ENCODE assay signal across 9 cellular contexts in genomic region chr3:70090322-70090913, GRCh38.
DNase-seq lines count a peak whose midpoint lies in the region; TF ChIP-seq lines count a peak whose summit lies in the region.
"Had no signal": no experiment of that assay in that cellular context is flagged by ENCODE, and none has a peak within 500 bp of the region (broad histone marks: within the 10 kb centered on the region; RNA-seq: fewer than 3 reads in every experiment).

No MANE protein-coding gene starts in this region.

- intact Hi-C loops in lower leg skin (cut with DNase I; ENCODE audit: low total_unique reads): no loop called here

- H3K4me1 Mint-ChIP-seq in brain: no peaks in the 10 kb centered on the region

- peaks cover 11% of the 10 kb centered on the region for H3K27me3 Mint-ChIP-seq in brain

- H3K4me3 Mint-ChIP-seq in brain: no peak overlapping the region

- 6 to 11% methylated on average over 3 of the region's 3 CpGs for WGBS in lower leg skin, 2 donors

- H3K27ac Mint-ChIP-seq in brain: no peak overlapping the region

- no peaks in the 10 kb centered on the region for H3K9me3 Mint-ChIP-seq in brain

- H3K4me3 ChIP-seq in lower leg skin (ENCODE audit: low read depth, poor library complexity, severe bottlenecking): no peak overlapping the region
- H3K4me3 ChIP-seq: skin epidermis had no signal

- TF ChIP-seq CTCF in GM12874 (IDR thresholded peaks at IDR 0.05; ENCODE audit: insufficient read depth, low read depth, low read length): peak; percentile 42; the same call in 1 of the 2 replicates
- TF ChIP-seq CTCF in brain (conservative IDR thresholded peaks at IDR 0.05): peak; percentile 72 to 81
- no peak for TF ChIP-seq CTCF in lower leg skin (IDR thresholded peaks at IDR 0.05)

- H3K36me3 Mint-ChIP-seq in brain: no peaks in the 10 kb centered on the region

- peak; percentile 3 for DNase-seq in HPDE6-E6E7 (ENCODE audit: extremely low spot score)
- DNase-seq in myocyte (ENCODE audit: low read depth): peak; percentile 13
- no peak for DNase-seq in lower leg skin (ENCODE audit: low spot score in 2 of 2)
- no peak for DNase-seq in anterior cingulate cortex (lab: John Stamatoyannopoulos, UW)
- DNase-seq in nucleus accumbens (lab: John Stamatoyannopoulos, UW): no peak
- DNase-seq in activated CD8-positive, alpha-beta memory T cell treated with anti-CD3 and anti-CD28 coated beads, Interleukin-2, amount 50 U/mL, for 48 hours: no peak

- TF ChIP-seq POLR2A in lower leg skin (IDR thresholded peaks at IDR 0.05): no peak

Comparison
In these comparisons a context has a peak if more than half of its experiments do, and no peak if none do; other contexts are left out.
1. CTCF ChIP-seq: peak in GM12874 (single experiment) and brain (2 of 2); none in lower leg skin (0 of 3).
2. DNase-seq: peak in HPDE6-E6E7 (single experiment) and myocyte (single experiment); none in lower leg skin (0 of 2), anterior cingulate cortex (0 of 58), nucleus accumbens (0 of 56) and activated CD8-positive, alpha-beta memory T cell treated with anti-CD3 and anti-CD28 coated beads, Interleukin-2, amount 50 U/mL, for 48 hours (single experiment).